ENCODE assay signal across 9 cellular contexts in the genomic region with DNA sequence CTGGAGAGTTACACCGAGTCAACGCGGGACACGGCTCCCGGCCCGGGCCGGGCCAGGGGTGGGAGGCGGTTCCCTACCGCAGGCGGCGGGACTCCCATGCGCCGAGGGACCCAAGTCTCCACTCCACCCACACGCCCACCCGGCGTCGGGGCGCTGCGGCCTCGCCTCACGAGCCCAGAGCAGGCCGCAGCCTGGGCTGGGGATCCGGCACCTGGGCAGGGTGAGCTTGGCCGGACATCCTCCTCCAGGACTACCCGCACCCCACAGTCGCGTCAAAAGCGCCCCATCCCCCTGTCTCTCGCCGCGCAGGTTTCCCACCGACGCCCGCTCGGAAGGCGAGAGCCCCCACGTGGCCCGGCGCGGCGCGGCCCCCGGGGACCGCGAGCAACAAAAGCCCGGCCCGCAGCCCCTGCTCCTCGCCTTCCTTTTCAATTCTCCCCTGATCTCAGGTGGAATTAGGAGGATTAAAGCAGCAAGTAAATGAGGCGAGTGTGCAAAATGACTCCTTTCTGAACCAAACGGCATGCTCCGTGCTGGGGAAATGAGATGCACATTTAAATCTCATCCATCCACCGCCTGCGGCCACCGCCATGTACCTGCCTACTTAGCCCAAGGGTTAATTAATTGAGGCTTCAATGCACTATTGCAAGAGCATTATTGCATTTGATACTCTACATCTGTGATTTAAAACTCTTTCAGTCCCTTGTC.
DNase-seq lines count a peak whose midpoint lies in the region; ATAC-seq and TF ChIP-seq lines count a peak whose summit lies in the region.
"Had no signal": no experiment of that assay in that cellular context is flagged by ENCODE, and none has a peak within 500 bp of the region (broad histone marks: within the 10 kb centered on the region; RNA-seq: fewer than 3 reads in every experiment).

No MANE protein-coding gene starts in this region.

- no peaks in the 10 kb centered on the region for H3K9me3 ChIP-seq in right cardiac atrium (ENCODE audit: control insufficient read depth, low read length)
- H3K9me3 ChIP-seq: SJSA1 had no signal

- TF ChIP-seq CTCF in GM12874 (IDR thresholded peaks at IDR 0.05; ENCODE audit: insufficient read depth, low read depth, low read length), result peak; percentile 62

- H3K4me1 ChIP-seq in right cardiac atrium (ENCODE audit: control insufficient read depth, insufficient read depth, low read length), result no peaks in the 10 kb centered on the region
- H3K4me1 ChIP-seq: SJSA1 had no signal

- no peaks in the 10 kb centered on the region for H3K9me3 Mint-ChIP-seq in activated T-cell treated with anti-CD3 and anti-CD28 coated beads, Interleukin-2, amount 50 U/mL, for 72 hours

- whole genome bisulfite sequencing in right cardiac atrium, result 1% methylated on average over 54 of the region's 54 CpGs

- H3K36me3 Mint-ChIP-seq in activated T-cell treated with anti-CD3 and anti-CD28 coated beads, Interleukin-2, amount 50 U/mL, for 72 hours (ENCODE audit: insufficient read depth in 2 of 2), result peaks cover 0 to 1% of the 10 kb centered on the region in 2 donors

- peak; percentile 42 to 46 for DNase-seq in activated T-cell treated with anti-CD3 and anti-CD28 coated beads, Interleukin-2, amount 50 U/mL, for 72 hours
- DNase-seq in right cardiac atrium (peak in 2 of 3 donors; percentile 52 to 53), islet precursor cell (no peak), Ammon's horn (ENCODE audit: low spot score) (no peak)
- peak; percentile 1 for DNase-seq in stimulated activated CD4-positive, alpha-beta T cell treated with anti-CD3 and anti-CD28 coated beads, Interleukin-2, amount 100 ng/mL, for 4 hours (ENCODE audit: low read depth)

- intact Hi-C loops in right cardiac atrium (cut with DNase I), result no loop called here

- H3K4me3 Mint-ChIP-seq in activated T-cell treated with anti-CD3 and anti-CD28 coated beads, Interleukin-2, amount 50 U/mL, for 72 hours, result peak overlapping the region; percentile 68 to 72

- H3K27me3 ChIP-seq in right cardiac atrium (ENCODE audit: control insufficient read depth, insufficient read depth), result no peaks in the 10 kb centered on the region
- H3K27me3 ChIP-seq: SJSA1 had no signal

- no peak overlapping the region for H3K27ac ChIP-seq in right cardiac atrium (ENCODE audit: low read length)
- H3K27ac ChIP-seq: SJSA1 had no signal

- peaks cover 17% of the 10 kb centered on the region for H3K4me1 Mint-ChIP-seq in activated T-cell treated with anti-CD3 and anti-CD28 coated beads, Interleukin-2, amount 50 U/mL, for 72 hours (ENCODE audit: low read depth)

- peaks cover 58% of the 10 kb centered on the region for H3K27me3 Mint-ChIP-seq in activated T-cell treated with anti-CD3 and anti-CD28 coated beads, Interleukin-2, amount 50 U/mL, for 72 hours (ENCODE audit: low read depth)

- H3K27ac Mint-ChIP-seq in activated T-cell treated with anti-CD3 and anti-CD28 coated beads, Interleukin-2, amount 50 U/mL, for 72 hours, result no peak overlapping the region

- H3K4me3 ChIP-seq in right cardiac atrium (ENCODE audit: low read length), result peak overlapping the region; percentile 8
- H3K4me3 ChIP-seq: SJSA1 had no signal

- peak; percentile 67 for ATAC-seq in HG02885 (IDR thresholded peaks at IDR 0.05; ENCODE audit: poor library complexity, unreplicated experiment)
- ATAC-seq in activated T-cell treated with anti-CD3 and anti-CD28 coated beads, Interleukin-2, amount 50 U/mL, for 72 hours (replicated peaks in 1 of 2), result peak; percentile 73 to 86
- peak; percentile 24 to 65 for ATAC-seq in right cardiac atrium
- ATAC-seq in HG03457 (IDR thresholded peaks at IDR 0.05; ENCODE audit: unreplicated experiment), result no peak

Comparison
In these comparisons a context has a peak if more than half of its experiments do, and no peak if none do; other contexts are left out.
1. DNase-seq: peak in activated T-cell treated with anti-CD3 and anti-CD28 coated beads, Interleukin-2, amount 50 U/mL, for 72 hours (2 of 2), right cardiac atrium (2 of 3) and stimulated activated CD4-positive, alpha-beta T cell treated with anti-CD3 and anti-CD28 coated beads, Interleukin-2, amount 100 ng/mL, for 4 hours (single experiment); none in islet precursor cell (single experiment) and Ammon's horn (single experiment).